ENCODE assay signal across 21 cellular contexts in genomic region chr1:214976665-214977064, GRCh38.
DNase-seq lines count a peak whose midpoint lies in the region; ATAC-seq and TF ChIP-seq lines count a peak whose summit lies in the region.
"Had no signal": no experiment of that assay in that cellular context is flagged by ENCODE, and none has a peak within 500 bp of the region (broad histone marks: within the 10 kb centered on the region; RNA-seq: fewer than 3 reads in every experiment).

No MANE protein-coding gene starts in this region.

- no CpG with 5 or more reads among the region's 5 CpGs for WGBS in H9 (ENCODE audit: extremely low coverage, insufficient read length, low lambda C conversion rate)
- WGBS in upper lobe of left lung, 2 donors: 31 to 32% methylated on average over 5 of the region's 5 CpGs

- no peak overlapping the region for H2BK120ac ChIP-seq in H9 (ENCODE audit: low read depth, low read length, poor library complexity, severe bottlenecking)

- H3K23ac ChIP-seq in H9 (ENCODE audit: insufficient read length, low read depth, low read length): no peak overlapping the region

- CTCF ChIA-PET in WTC11 (lab: Charles Lee): no interaction called here

- H3K4me3 Mint-ChIP-seq in H9: no peak overlapping the region
- H3K4me3 Mint-ChIP-seq in WTC11: no peak overlapping the region
- no peak overlapping the region for H3K4me3 Mint-ChIP-seq in neural progenitor cell
- H3K4me3 Mint-ChIP-seq in glutamatergic neuron (ENCODE audit: unreplicated experiment): no peak overlapping the region
- H3K4me3 Mint-ChIP-seq: B cell; CD4-positive, CD25-positive, alpha-beta regulatory T cell; CD8-positive, alpha-beta T cell had no signal

- TF ChIP-seq CTCF in H9 (conservative IDR thresholded peaks at IDR 0.05) (no peak), WTC11 (IDR thresholded peaks at IDR 0.05) (no peak), neural progenitor cell (IDR thresholded peaks at IDR 0.05) (no peak), upper lobe of left lung (IDR thresholded peaks at IDR 0.05) (no peak), glutamatergic neuron (IDR thresholded peaks at IDR 0.05; ENCODE audit: partially characterized antibody, unreplicated experiment) (no peak)

- no peaks in the 10 kb centered on the region for H3K79me2 ChIP-seq in H9 (ENCODE audit: insufficient read depth, low read length)
- H3K79me2 ChIP-seq in neural progenitor cell (ENCODE audit: low read depth): no peaks in the 10 kb centered on the region

- H4K5ac ChIP-seq in H9 (ENCODE audit: insufficient read length, low read depth, low read length): no peak overlapping the region

- H4K20me1 ChIP-seq in H9 (ENCODE audit: control insufficient read depth, insufficient read depth, insufficient read length) (no peaks in the 10 kb centered on the region), neural progenitor cell (ENCODE audit: low read depth) (no peaks in the 10 kb centered on the region)
- H4K20me1 ChIP-seq: BLaER1 had no signal

- H3K4me3 ChIP-seq in neural progenitor cell (no peak overlapping the region), upper lobe of left lung (no peak overlapping the region)
- H3K4me3 ChIP-seq: BLaER1, GM12878, HAP-1 had no signal

- no peaks in the 10 kb centered on the region for H3K9me3 ChIP-seq in H9 (ENCODE audit: control insufficient read depth, low read depth, low read length)
- H3K9me3 ChIP-seq in neural progenitor cell (ENCODE audit: low read depth): no peaks in the 10 kb centered on the region
- no peaks in the 10 kb centered on the region for H3K9me3 ChIP-seq in upper lobe of left lung
- H3K9me3 ChIP-seq: BLaER1, Caco-2, HAP-1 had no signal

- H3K27ac Mint-ChIP-seq in H9: peak overlapping the region in 1 of 3 experiments; percentile 78; a peak in 2 of 7 replicates
- peak overlapping the region; percentile 25; the same call in 1 of the 2 replicates for H3K27ac Mint-ChIP-seq in WTC11
- H3K27ac Mint-ChIP-seq in neural progenitor cell: no peak overlapping the region
- no peak overlapping the region for H3K27ac Mint-ChIP-seq in glutamatergic neuron (ENCODE audit: unreplicated experiment)
- H3K27ac Mint-ChIP-seq: B cell; CD4-positive, CD25-positive, alpha-beta regulatory T cell; CD8-positive, alpha-beta T cell had no signal

- ATAC-seq in WTC11 (peak; percentile 55), upper lobe of left lung (ENCODE audit: low FRiP score in 2 of 2) (no peak)
- ATAC-seq: CD8-positive, alpha-beta T cell; GM12878 had no signal

- no peak overlapping the region for H2BK5ac ChIP-seq in H9 (ENCODE audit: insufficient read length, low read length)

- no peak overlapping the region for H3K18ac ChIP-seq in H9 (ENCODE audit: insufficient read length, low read depth, low read length)

- H3K27me3 Mint-ChIP-seq in H9 (ENCODE audit: low read depth) (no peaks in the 10 kb centered on the region), WTC11 (ENCODE audit: low read depth) (no peaks in the 10 kb centered on the region; the same call in 1 of the 2 replicates), neural progenitor cell (ENCODE audit: insufficient read depth, low read depth) (no peaks in the 10 kb centered on the region), glutamatergic neuron (ENCODE audit: unreplicated experiment) (no peaks in the 10 kb centered on the region)
- H3K27me3 Mint-ChIP-seq: B cell; CD4-positive, CD25-positive, alpha-beta regulatory T cell had no signal

- H3K9ac ChIP-seq in H9 (ENCODE audit: extremely low read depth, insufficient read length, low read length) (no peak overlapping the region), neural progenitor cell (no peak overlapping the region)
- H3K9ac ChIP-seq: BLaER1 had no signal

- no peak overlapping the region for H2BK20ac ChIP-seq in H9 (ENCODE audit: low read depth, low read length, poor library complexity, severe bottlenecking)

- no peak for TF ChIP-seq EP300 in upper lobe of left lung (IDR thresholded peaks at IDR 0.05)

- no peak overlapping the region for H4K91ac ChIP-seq in H9 (ENCODE audit: insufficient read length, low read depth, low read length)

- H3K9me3 Mint-ChIP-seq in H9 (no peaks in the 10 kb centered on the region), WTC11 (no peaks in the 10 kb centered on the region), neural progenitor cell (no peaks in the 10 kb centered on the region), glutamatergic neuron (ENCODE audit: unreplicated experiment) (no peaks in the 10 kb centered on the region)
- H3K9me3 Mint-ChIP-seq: CD8-positive, alpha-beta T cell had no signal

- H3K36me3 Mint-ChIP-seq in H9 (ENCODE audit: insufficient read depth in 1 of 3, low read depth in 3 of 3): no peaks in the 10 kb centered on the region
- H3K36me3 Mint-ChIP-seq in WTC11: no peaks in the 10 kb centered on the region
- no peaks in the 10 kb centered on the region for H3K36me3 Mint-ChIP-seq in neural progenitor cell
- no peaks in the 10 kb centered on the region for H3K36me3 Mint-ChIP-seq in glutamatergic neuron (ENCODE audit: unreplicated experiment)
- H3K36me3 Mint-ChIP-seq: CD4-positive, CD25-positive, alpha-beta regulatory T cell; CD8-positive, alpha-beta T cell had no signal

- no peak overlapping the region for H3K4me2 ChIP-seq in H9 (ENCODE audit: insufficient read depth, insufficient read length, low read length)
- H3K4me2 ChIP-seq in neural progenitor cell: peak overlapping the region; percentile 50
- H3K4me2 ChIP-seq: BLaER1 had no signal

- no peak overlapping the region for H2AK5ac ChIP-seq in H9 (ENCODE audit: insufficient read length, low read length)

- peak; percentile 5 for DNase-seq in ELF-1 (ENCODE audit: low read depth, low spot score)
- DNase-seq in H9: peak; percentile 33
- no peak for DNase-seq in WTC11 (ENCODE audit: low spot score)
- peak; percentile 18 for DNase-seq in neural progenitor cell (ENCODE audit: low spot score)
- DNase-seq in SIG-M5 (lab: John Stamatoyannopoulos, UW): no peak
- no peak for DNase-seq in NCI-H2107 (lab: John Stamatoyannopoulos, UW)
- DNase-seq in upper lobe of left lung: no peak
- no peak for DNase-seq in glutamatergic neuron
- DNase-seq: Caco-2; CD4-positive, CD25-positive, alpha-beta regulatory T cell; CD8-positive, alpha-beta T cell; DMS153; DND-41; GDM1; GOT3 had no signal

- no peaks in the 10 kb centered on the region for H3K27me3 ChIP-seq in H9 (ENCODE audit: insufficient read depth, low read length)
- no peaks in the 10 kb centered on the region for H3K27me3 ChIP-seq in neural progenitor cell
- no peaks in the 10 kb centered on the region for H3K27me3 ChIP-seq in upper lobe of left lung
- H3K27me3 ChIP-seq: BLaER1 had no signal

- no peak overlapping the region for H3K56ac ChIP-seq in H9 (ENCODE audit: insufficient read length, low read depth, low read length)

- no peak overlapping the region for H3T11ph ChIP-seq in H9 (ENCODE audit: low read length)

- H2AFZ ChIP-seq in H9 (ENCODE audit: low read length) (no peak overlapping the region), neural progenitor cell (replicated peaks) (peak overlapping the region; percentile 17)

- H2BK15ac ChIP-seq in H9 (ENCODE audit: low read depth, low read length): no peak overlapping the region

- no peaks in the 10 kb centered on the region for H3K36me3 ChIP-seq in neural progenitor cell
- no peaks in the 10 kb centered on the region for H3K36me3 ChIP-seq in upper lobe of left lung
- H3K36me3 ChIP-seq: BLaER1, HAP-1 had no signal

- H3K27ac ChIP-seq in H9 (ENCODE audit: insufficient read length, low read depth, low read length) (no peak overlapping the region), neural progenitor cell (no peak overlapping the region), upper lobe of left lung (no peak overlapping the region)
- H3K27ac ChIP-seq: 22Rv1, BLaER1, C4-2B had no signal

- H3K4me1 ChIP-seq in H9 (ENCODE audit: insufficient read depth, low read length) (peaks cover 12% of the 10 kb centered on the region; the same call in 1 of the 2 replicates), neural progenitor cell (peaks cover 29% of the 10 kb centered on the region), upper lobe of left lung (no peaks in the 10 kb centered on the region)
- H3K4me1 ChIP-seq: BLaER1, Caco-2, HAP-1 had no signal

- H3F3A ChIP-seq in neural progenitor cell (ENCODE audit: low read depth): peaks cover 4% of the 10 kb centered on the region

- H3K14ac ChIP-seq in H9 (ENCODE audit: insufficient read depth, low read length): no peak overlapping the region

- H3K79me1 ChIP-seq in H9 (ENCODE audit: insufficient read depth, low read depth, low read length, poor library complexity, severe bottlenecking): no peaks in the 10 kb centered on the region

- POLR2A ChIA-PET in WTC11 (lab: Charles Lee): no interaction called here

- no peaks in the 10 kb centered on the region for H3K23me2 ChIP-seq in H9 (ENCODE audit: insufficient read length, low read depth, low read length, poor library complexity, severe bottlenecking)

- TF ChIP-seq POLR2A in upper lobe of left lung (IDR thresholded peaks at IDR 0.05): no peak

- H2BK12ac ChIP-seq in H9 (ENCODE audit: insufficient read length, low read depth, low read length): no peak overlapping the region

- no peak overlapping the region for H3K4ac ChIP-seq in H9 (ENCODE audit: low read depth, low read length)

- H4K8ac ChIP-seq in H9 (replicated peaks; ENCODE audit: insufficient read length, low read depth, low read length): no peak overlapping the region

- H3K4me1 Mint-ChIP-seq in H9 (peaks cover 20 to 25% of the 10 kb centered on the region in 2 experiments), WTC11 (peaks cover 27% of the 10 kb centered on the region), neural progenitor cell (peaks cover 20% of the 10 kb centered on the region), glutamatergic neuron (ENCODE audit: low read depth, unreplicated experiment) (no peaks in the 10 kb centered on the region)
- H3K4me1 Mint-ChIP-seq: B cell; CD4-positive, CD25-positive, alpha-beta regulatory T cell had no signal

TF ChIP-seq in WTC11, 78 proteins besides CTCF, POLR2A, EP300 and RAD21 (continues in another document):
- TF ChIP-seq GTF2I (CRISPR knock-in tag; conservative IDR thresholded peaks at IDR 0.05) (no peak), TEAD1 (CRISPR knock-in tag; IDR thresholded peaks at IDR 0.05) (no peak), NFATC4 (CRISPR knock-in tag; IDR thresholded peaks at IDR 0.05) (no peak)

Comparison
In these comparisons a context has a peak if more than half of its experiments do, and no peak if none do; other contexts are left out.
1. DNase-seq: peak in ELF-1 (single experiment), H9 (single experiment) and neural progenitor cell (single experiment); none in WTC11 (single experiment), SIG-M5 (single experiment), NCI-H2107 (single experiment), upper lobe of left lung (0 of 2) and glutamatergic neuron (single experiment).